Comparison of ENCODE assay signal across 29 cellular contexts in the genomic region with DNA sequence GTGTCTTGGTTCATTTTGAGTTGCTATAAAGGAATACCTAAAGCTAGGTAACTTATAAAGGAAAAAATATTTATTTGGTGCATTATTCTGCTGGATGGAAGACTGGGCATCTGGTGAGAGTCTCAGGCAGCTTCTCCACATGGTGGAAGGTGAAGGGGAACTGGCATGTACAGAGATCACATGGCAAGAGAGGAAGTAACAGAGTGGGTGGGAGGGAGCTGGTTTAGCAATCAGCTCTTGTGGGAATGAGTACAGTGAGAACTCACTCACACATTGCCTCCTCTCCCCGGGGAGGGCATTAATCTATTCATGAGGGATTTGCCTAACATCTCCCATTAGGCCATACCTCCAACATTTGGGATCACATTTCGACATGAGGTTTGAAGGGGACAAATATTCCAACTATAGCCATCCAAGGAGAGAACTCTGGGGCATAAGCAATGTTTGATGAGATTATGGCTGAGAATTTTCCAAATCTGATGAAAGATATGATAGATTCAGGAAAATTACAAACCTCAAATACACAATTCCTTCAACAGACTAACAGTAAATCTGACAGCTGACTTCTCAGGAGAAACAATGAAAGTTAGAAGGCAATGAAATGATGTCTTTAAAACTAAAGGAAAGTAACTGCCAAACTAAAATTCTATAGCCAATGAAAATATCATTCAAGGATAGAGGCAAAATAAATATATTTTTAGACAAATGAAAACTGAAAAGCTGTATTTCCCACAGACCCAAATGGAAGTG. TPM values are rescaled to one million over a fixed set of nuclear protein-coding genes. Genes with fewer than 3 reads are reported as not detected.
"Had no signal": no experiment of that assay in that cellular context is flagged by ENCODE, and none has a peak within 500 bp of the region (broad histone marks: within the 10 kb centered on the region; RNA-seq: fewer than 3 reads in every experiment).

No MANE protein-coding gene starts in this region.

- H3K9me3 ChIP-seq: adrenal gland had no signal

- H3K79me2 ChIP-seq: hepatocyte had no signal

- H3K27me3 ChIP-seq: adrenal gland, hepatocyte, neural progenitor cell, sigmoid colon had no signal

- H3K9ac ChIP-seq: neural progenitor cell had no signal

- H2AFZ ChIP-seq: hepatocyte, neural progenitor cell had no signal

- DNase-seq: activated B cell treated with CpG ODN at 0.5 μM for 24 hours; activated CD4-positive, alpha-beta T cell treated with anti-CD3 and anti-CD28 coated beads for 36 hours; activated CD4-positive, alpha-beta T cell treated with anti-CD3 and anti-CD28 coated beads, Interleukin-2, amount 50 U/mL, for 4 hours; activated CD8-positive, alpha-beta memory T cell treated with anti-CD3 and anti-CD28 coated beads, Interleukin-2, amount 50 U/mL, for 48 hours; activated naive CD4-positive, alpha-beta T cell; activated T-cell treated with anti-CD3 and anti-CD28 coated beads, Interleukin-2, amount 50 U/mL, for 4 hours; adrenal gland; central memory CD4-positive, alpha-beta T cell; dermis blood vessel endothelial cell; effector memory CD8-positive, alpha-beta T cell; foreskin melanocyte; glutamatergic neuron; immature natural killer cell; naive thymus-derived CD8-positive, alpha-beta T cell; sigmoid colon; stimulated activated CD4-positive, alpha-beta T cell treated with anti-CD3 and anti-CD28 coated beads, Interleukin-15, amount 100 ng/mL, for 24 hours; stimulated activated naive CD4-positive, alpha-beta T cell treated with Interleukin-2 at 50 U/mL for 16 hours; T-helper 9 cell had no signal

- H3K36me3 ChIP-seq: adrenal gland, neural progenitor cell, sigmoid colon, thoracic aorta had no signal

- H3K27ac ChIP-seq: adrenal gland, hepatocyte, neural progenitor cell, sigmoid colon, thoracic aorta had no signal

- H3K4me3 ChIP-seq: adrenal gland, hepatocyte, lung, neural progenitor cell, sigmoid colon, smooth muscle cell, thoracic aorta had no signal

- H3K4me2 ChIP-seq: hepatocyte, neural progenitor cell, smooth muscle cell had no signal

- ATAC-seq: activated CD4-positive, alpha-beta T cell treated with anti-CD3 and anti-CD28 coated beads for 36 hours; activated T-cell treated with anti-CD3 and anti-CD28 coated beads, Interleukin-2, amount 50 U/mL, for 4 hours; effector memory CD8-positive, alpha-beta T cell; esophagus mucosa; left lobe of liver; naive thymus-derived CD8-positive, alpha-beta T cell had no signal

- FAIRE-seq: astrocyte, endothelial cell of umbilical vein had no signal

- H3K4me1 ChIP-seq: adrenal gland, neural progenitor cell, sigmoid colon had no signal

RNA-seq across cellular contexts. Expression of a gene that starts 52.5 kb away (rescaled TPM):
- total RNA-seq: activated B cell treated with CpG ODN at 0.5 μM for 24 hours; activated CD8-positive, alpha-beta memory T cell treated with anti-CD3 and anti-CD28 coated beads for 36 hours; activated T-cell treated with anti-CD3 and anti-CD28 coated beads, Interleukin-2, amount 50 U/mL, for 4 hours; activated T-helper 2 cell treated with anti-CD3 and anti-CD28 coated beads, Interferon-gamma antibody, Interleukin-2, Interleukin-4, amounts not matched to agents 10 μg/mL and 5 μg/mL and 100 μg/mL, durations not matched to agents 14 hours and 24 hours and 36 hours; dermis blood vessel endothelial cell; endothelial cell of umbilical vein; naive thymus-derived CD8-positive, alpha-beta T cell had no signal
- polyA plus RNA-seq: endothelial cell of umbilical vein had no signal
